ENCODE assay signal across 25 cellular contexts in genomic region chr16:81586976-81587625, GRCh38.
DNase-seq lines count a peak whose midpoint lies in the region; ATAC-seq and TF ChIP-seq lines count a peak whose summit lies in the region.
"Had no signal": no experiment of that assay in that cellular context is flagged by ENCODE, and none has a peak within 500 bp of the region (broad histone marks: within the 10 kb centered on the region; RNA-seq: fewer than 3 reads in every experiment).

No MANE protein-coding gene starts in this region.

- H3K4me1 ChIP-seq in GM23338 (ENCODE audit: insufficient read depth): peaks cover 6% of the 10 kb centered on the region; the same call in 1 of the 2 replicates
- H3K4me1 ChIP-seq in hepatocyte (ENCODE audit: insufficient read depth): peaks cover 26% of the 10 kb centered on the region

- 86% methylated on average over 11 of the region's 11 CpGs for WGBS in hepatocyte (ENCODE audit: low lambda C conversion rate, missing lambda C conversion rate)

- H3K9me2 ChIP-seq in GM23338 (ENCODE audit: insufficient read depth) (no peaks in the 10 kb centered on the region), hepatocyte (replicated peaks; ENCODE audit: insufficient read depth) (no peaks in the 10 kb centered on the region)
- H3K9me2 ChIP-seq: SK-N-SH had no signal

- H3K27me3 ChIP-seq in GM23338 (ENCODE audit: insufficient read depth): no peaks in the 10 kb centered on the region
- no peaks in the 10 kb centered on the region for H3K27me3 ChIP-seq in hepatocyte
- H3K27me3 ChIP-seq: dorsolateral prefrontal cortex, heart left ventricle, left lung, sigmoid colon had no signal

- no peaks in the 10 kb centered on the region; the same call in 2 of the 3 replicates for H3K9me3 Mint-ChIP-seq in GM23338
- H3K9me3 Mint-ChIP-seq in activated T-helper 17 cell treated with anti-CD3 and anti-CD28 coated beads, Interleukin-2, amount 50 U/mL, for 72 hours: no peaks in the 10 kb centered on the region
- no peaks in the 10 kb centered on the region for H3K9me3 Mint-ChIP-seq in neural crest cell
- H3K9me3 Mint-ChIP-seq: activated naive CD4-positive, alpha-beta T cell treated with anti-CD3 and anti-CD28 coated beads, Interleukin-2, amount 10 ng/mL, durations not matched to agents 7 days and 5 days; activated T-cell treated with anti-CD3 and anti-CD28 coated beads, Interleukin-2, amount 50 U/mL, for 4 hours; stimulated activated naive CD8-positive, alpha-beta T cell treated with anti-CD3 and anti-CD28 coated beads, Interleukin-15, Interleukin-2, amounts not matched to agents 100 ng/mL and 50 ng/mL, for 24 hours; T-helper 2 cell treated with Interferon-gamma antibody and Interleukin-4, amounts not matched to agents 5 μg/mL and 100 μg/mL, for 36 hours had no signal

- H3K9me3 ChIP-seq in hepatocyte (ENCODE audit: low read depth): no peaks in the 10 kb centered on the region
- H3K9me3 ChIP-seq: heart left ventricle, left lung, sigmoid colon, SK-N-SH had no signal

- peaks cover 7% of the 10 kb centered on the region; the same call in 2 of the 3 replicates for H3K36me3 Mint-ChIP-seq in GM23338 (ENCODE audit: low read depth)
- H3K36me3 Mint-ChIP-seq in activated T-helper 17 cell treated with anti-CD3 and anti-CD28 coated beads, Interleukin-2, amount 50 U/mL, for 72 hours (ENCODE audit: low read depth): peaks cover 19% of the 10 kb centered on the region
- H3K36me3 Mint-ChIP-seq in neural crest cell (ENCODE audit: low read depth): peaks cover 3% of the 10 kb centered on the region
- H3K36me3 Mint-ChIP-seq: activated naive CD4-positive, alpha-beta T cell treated with anti-CD3 and anti-CD28 coated beads, Interleukin-2, amount 10 ng/mL, durations not matched to agents 7 days and 5 days had no signal

- DNase-seq in GM23338 (ENCODE audit: low spot score) (no peak), hepatocyte (ENCODE audit: low spot score) (no peak), neural crest cell (ENCODE audit: low read depth, low spot score) (no peak), caudate nucleus (lab: John Stamatoyannopoulos, UW) (no peak), NCI-H1417 treated with DMSO at 0.1 percent for 48 hours (lab: John Stamatoyannopoulos, UW) (no peak), C1 segment of cervical spinal cord (lab: John Stamatoyannopoulos, UW) (no peak)
- DNase-seq: activated CD4-positive, alpha-beta T cell treated with anti-CD3 and anti-CD28 coated beads for 48 hours; activated naive CD4-positive, alpha-beta T cell treated with anti-CD3 and anti-CD28 coated beads, Interleukin-2, amount 10 ng/mL, durations not matched to agents 7 days and 5 days; activated T-cell treated with anti-CD3 and anti-CD28 coated beads, Interleukin-2, amount 50 U/mL, for 4 hours; DMS 273 treated with DMSO at 0.1 percent for 48 hours; dorsolateral prefrontal cortex; KBM-7; left lung; NCI-H1694; NCI-H2171 treated with DMSO at 0.1 percent for 48 hours; NCI-H526; sigmoid colon; SK-N-SH; stimulated activated CD4-positive, alpha-beta T cell treated with anti-CD3 and anti-CD28 coated beads, Interleukin-15, amount 100 ng/mL, for 24 hours had no signal

- H3K27me3 Mint-ChIP-seq in GM23338 (ENCODE audit: insufficient read depth, low read depth, poor library complexity) (peaks cover 10% of the 10 kb centered on the region), neural crest cell (ENCODE audit: low read depth) (no peaks in the 10 kb centered on the region)
- H3K27me3 Mint-ChIP-seq in activated T-helper 17 cell treated with anti-CD3 and anti-CD28 coated beads, Interleukin-2, amount 50 U/mL, for 72 hours: no peaks in the 10 kb centered on the region
- H3K27me3 Mint-ChIP-seq: activated naive CD4-positive, alpha-beta T cell treated with anti-CD3 and anti-CD28 coated beads, Interleukin-2, amount 10 ng/mL, durations not matched to agents 7 days and 5 days; stimulated activated naive CD8-positive, alpha-beta T cell treated with anti-CD3 and anti-CD28 coated beads, Interleukin-15, Interleukin-2, amounts not matched to agents 100 ng/mL and 50 ng/mL, for 24 hours had no signal

- H3K27ac Mint-ChIP-seq in GM23338 (no peak overlapping the region; the same call in 1 of the 2 replicates), neural crest cell (ENCODE audit: unreplicated experiment) (peak overlapping the region; percentile 75)
- peak overlapping the region; percentile 36 for H3K27ac Mint-ChIP-seq in activated T-helper 17 cell treated with anti-CD3 and anti-CD28 coated beads, Interleukin-2, amount 50 U/mL, for 72 hours
- H3K27ac Mint-ChIP-seq: activated naive CD4-positive, alpha-beta T cell treated with anti-CD3 and anti-CD28 coated beads, Interleukin-2, amount 10 ng/mL, durations not matched to agents 7 days and 5 days; stimulated activated naive CD8-positive, alpha-beta T cell treated with anti-CD3 and anti-CD28 coated beads, Interleukin-15, Interleukin-2, amounts not matched to agents 100 ng/mL and 50 ng/mL, for 24 hours; T-helper 2 cell treated with Interferon-gamma antibody and Interleukin-4, amounts not matched to agents 5 μg/mL and 100 μg/mL, for 36 hours had no signal

- H2AFZ ChIP-seq in GM23338 (no peak overlapping the region), hepatocyte (no peak overlapping the region)

- H4K20me1 ChIP-seq in GM23338 (replicated peaks; ENCODE audit: insufficient read depth): peaks cover 10% of the 10 kb centered on the region
- H4K20me1 ChIP-seq in hepatocyte (ENCODE audit: insufficient read depth, poor library complexity, severe bottlenecking): peaks cover 27% of the 10 kb centered on the region

- H3K4me2 ChIP-seq in GM23338 (no peak overlapping the region), hepatocyte (peak overlapping the region; percentile 7)
- H3K4me2 ChIP-seq: SK-N-SH had no signal

- H3K4me3 Mint-ChIP-seq in GM23338 (no peak overlapping the region), neural crest cell (no peak overlapping the region)
- H3K4me3 Mint-ChIP-seq in activated T-helper 17 cell treated with anti-CD3 and anti-CD28 coated beads, Interleukin-2, amount 50 U/mL, for 72 hours: no peak overlapping the region
- H3K4me3 Mint-ChIP-seq: activated naive CD4-positive, alpha-beta T cell treated with anti-CD3 and anti-CD28 coated beads, Interleukin-2, amount 10 ng/mL, durations not matched to agents 7 days and 5 days; activated T-cell treated with anti-CD3 and anti-CD28 coated beads, Interleukin-2, amount 50 U/mL, for 4 hours; stimulated activated naive CD8-positive, alpha-beta T cell treated with anti-CD3 and anti-CD28 coated beads, Interleukin-15, Interleukin-2, amounts not matched to agents 100 ng/mL and 50 ng/mL, for 24 hours; T-helper 2 cell treated with Interferon-gamma antibody and Interleukin-4, amounts not matched to agents 5 μg/mL and 100 μg/mL, for 36 hours had no signal

- H3F3A ChIP-seq in GM23338 (replicated peaks; ENCODE audit: low read depth): 0 out of 2 replicates have a peak, but pooled peaks cover 2% of the 10 kb centered on the region

- no peaks in the 10 kb centered on the region for H3K36me3 ChIP-seq in GM23338 (ENCODE audit: insufficient read depth)
- H3K36me3 ChIP-seq in hepatocyte (replicated peaks; ENCODE audit: insufficient read depth, low read depth): no peaks in the 10 kb centered on the region
- H3K36me3 ChIP-seq: sigmoid colon had no signal

- peaks cover 26% of the 10 kb centered on the region for H3K4me1 Mint-ChIP-seq in GM23338
- H3K4me1 Mint-ChIP-seq in activated T-helper 17 cell treated with anti-CD3 and anti-CD28 coated beads, Interleukin-2, amount 50 U/mL, for 72 hours: peaks cover 18% of the 10 kb centered on the region
- H3K4me1 Mint-ChIP-seq in neural crest cell: peaks cover 56% of the 10 kb centered on the region
- H3K4me1 Mint-ChIP-seq: activated naive CD4-positive, alpha-beta T cell treated with anti-CD3 and anti-CD28 coated beads, Interleukin-2, amount 10 ng/mL, durations not matched to agents 7 days and 5 days had no signal

- peaks cover 66% of the 10 kb centered on the region for H3K79me2 ChIP-seq in GM23338 (replicated peaks; ENCODE audit: insufficient read depth)
- H3K79me2 ChIP-seq in hepatocyte: peaks cover 86% of the 10 kb centered on the region

- no peak for TF ChIP-seq CTCF in GM23338 (conservative IDR thresholded peaks at IDR 0.05; ENCODE audit: low read depth in 2 of 2)
- TF ChIP-seq CTCF in hepatocyte (IDR thresholded peaks at IDR 0.05; ENCODE audit: poor library complexity): no peak
- TF ChIP-seq CTCF in neural crest cell (conservative IDR thresholded peaks at IDR 0.05): no peak

- 0 out of 2 replicates have a peak overlapping the region, but pooled peaks have one; percentile 45 for H3K27ac ChIP-seq in GM23338 (ENCODE audit: low read depth)
- peak overlapping the region; percentile 44 for H3K27ac ChIP-seq in hepatocyte
- H3K27ac ChIP-seq in caudate nucleus (ENCODE audit: low read depth, low read length): no peak overlapping the region
- H3K27ac ChIP-seq: heart left ventricle, left lung, sigmoid colon, VCaP had no signal

- no peak for ATAC-seq in GM23338
- ATAC-seq in activated T-helper 17 cell treated with anti-CD3 and anti-CD28 coated beads, Interleukin-2, amount 50 U/mL, for 72 hours (replicated peaks): no peak
- no peak for ATAC-seq in GM21619 (IDR thresholded peaks at IDR 0.05; ENCODE audit: unreplicated experiment)
- ATAC-seq: activated T-cell treated with anti-CD3 and anti-CD28 coated beads, Interleukin-2, amount 50 U/mL, for 4 hours; heart left ventricle; left lung had no signal

- H3K4me3 ChIP-seq in GM23338: no peak overlapping the region
- no peak overlapping the region for H3K4me3 ChIP-seq in hepatocyte
- H3K4me3 ChIP-seq: dorsolateral prefrontal cortex, heart left ventricle, left lung, sigmoid colon had no signal

TF ChIP-seq in GM23338, 12 proteins besides CTCF, POLR2A, EP300 and RAD21 (continues in another document):
- no peak for TF ChIP-seq EZH2phosphoT487 (IDR thresholded peaks at IDR 0.05; ENCODE audit: unreplicated experiment)
- no peak for TF ChIP-seq POLR2AphosphoS5 (IDR thresholded peaks at IDR 0.05; ENCODE audit: low read depth)
- TF ChIP-seq EZH2 (IDR thresholded peaks at IDR 0.05; ENCODE audit: low read depth, unreplicated experiment): no peak
- TF ChIP-seq ETS1 (IDR thresholded peaks at IDR 0.05): no peak
